11 cellular contexts compared by ENCODE assay signal in the genomic region with DNA sequence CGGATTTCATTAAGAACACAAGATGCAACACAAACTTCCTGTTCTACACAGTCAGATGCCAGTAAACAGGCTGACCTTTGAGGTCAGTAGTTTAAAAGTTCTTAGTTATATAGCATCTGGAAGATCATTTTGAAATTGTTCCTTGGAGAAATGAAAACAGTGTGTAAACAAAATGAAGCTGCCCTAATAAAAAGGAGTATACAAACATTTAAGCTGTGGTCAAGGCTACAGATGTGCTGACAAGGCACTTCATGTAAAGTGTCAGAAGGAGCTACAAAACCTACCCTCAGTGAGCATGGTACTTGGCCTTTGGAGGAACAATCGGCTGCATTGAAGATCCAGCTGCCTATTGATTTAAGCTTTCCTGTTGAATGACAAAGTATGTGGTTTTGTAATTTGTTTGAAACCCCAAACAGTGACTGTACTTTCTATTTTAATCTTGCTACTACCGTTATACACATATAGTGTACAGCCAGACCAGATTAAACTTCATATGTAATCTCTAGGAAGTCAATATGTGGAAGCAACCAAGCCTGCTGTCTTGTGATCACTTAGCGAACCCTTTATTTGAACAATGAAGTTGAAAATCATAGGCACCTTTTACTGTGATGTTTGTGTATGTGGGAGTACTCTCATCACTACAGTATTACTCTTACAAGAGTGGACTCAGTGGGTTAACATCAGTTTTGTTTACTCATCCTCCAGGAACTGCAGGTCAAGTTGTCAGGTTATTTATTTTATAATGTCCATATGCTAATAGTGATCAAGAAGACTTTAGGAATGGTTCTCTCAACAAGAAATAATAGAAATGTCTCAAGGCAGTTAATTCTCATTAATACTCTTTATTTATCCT. TPM values are rescaled to one million over a fixed set of nuclear protein-coding genes. Genes with fewer than 3 reads are reported as not detected.
DNase-seq lines count a peak whose midpoint lies in the region; ATAC-seq and TF ChIP-seq lines count a peak whose summit lies in the region.
"Had no signal": no experiment of that assay in that cellular context is flagged by ENCODE, and none has a peak within 500 bp of the region (broad histone marks: within the 10 kb centered on the region; RNA-seq: fewer than 3 reads in every experiment).

No MANE protein-coding gene starts in this region.

- H3K4me2 ChIP-seq in BLaER1 treated with 17β-estradiol and CSF1 and Interleukin-3, amounts not matched to agents 10 nM and 100 nM: peak overlapping the region; percentile 38 to 94 (median 86)
- H3K4me2 ChIP-seq: KMS-11 had no signal

- in situ Hi-C loops in GM13976 (cut with MboI; ENCODE audit: low sequenced_read_pairs, unreplicated experiment): no loop called here

- H3K27me3 Mint-ChIP-seq in T-helper 17 cell (no peaks in the 10 kb centered on the region), immature natural killer cell (ENCODE audit: low read depth in 3 of 3) (peaks cover under 1 to 4% (median 2%) of the 10 kb centered on the region in 3 donors)

- H3K4me1 Mint-ChIP-seq in T-helper 17 cell (peaks cover 47% of the 10 kb centered on the region), immature natural killer cell (peaks cover 89 to 99% of the 10 kb centered on the region in 2 donors)

- no peak for TF ChIP-seq CTCF in GM13976 (IDR thresholded peaks at IDR 0.05; ENCODE audit: borderline replicate concordance, control extremely low read depth, extremely low read depth, insufficient read depth, missing control alignments)

- peaks cover 15% of the 10 kb centered on the region for H3K36me3 Mint-ChIP-seq in T-helper 17 cell (ENCODE audit: low read depth)
- H3K36me3 Mint-ChIP-seq in immature natural killer cell: peaks cover 27 to 42% (median 37%) of the 10 kb centered on the region in 3 donors

- H3K27me3 ChIP-seq in BLaER1 treated with 17β-estradiol and CSF1 and Interleukin-3, amounts not matched to agents 10 nM and 100 nM: no peaks in the 10 kb centered on the region

- H3K9me3 ChIP-seq in BLaER1 treated with 17β-estradiol and CSF1 and Interleukin-3, amounts not matched to agents 10 nM and 100 nM (replicated peaks in 1 of 11): peaks cover 12 to 33% (median 26%) of the 10 kb centered on the region in 11 experiments
- no peaks in the 10 kb centered on the region for H3K9me3 ChIP-seq in T-helper 17 cell (ENCODE audit: control insufficient read depth, low read length, poor library complexity, severe bottlenecking)
- H3K9me3 ChIP-seq: thoracic aorta had no signal

- H3K4me1 ChIP-seq in BLaER1 treated with 17β-estradiol and CSF1 and Interleukin-3, amounts not matched to agents 10 nM and 100 nM: peaks cover 47 to 69% (median 55%) of the 10 kb centered on the region in 10 experiments

- H4K20me1 ChIP-seq in BLaER1 treated with 17β-estradiol and CSF1 and Interleukin-3, amounts not matched to agents 10 nM and 100 nM: no peaks in the 10 kb centered on the region

- H3K27ac ChIP-seq in BLaER1 treated with 17β-estradiol and CSF1 and Interleukin-3, amounts not matched to agents 10 nM and 100 nM: peak overlapping the region; percentile 71 to 96 (median 88); a peak in 21 of 22 replicates
- H3K27ac ChIP-seq: KMS-11, thoracic aorta had no signal

- H3K9me3 Mint-ChIP-seq in immature natural killer cell: peaks cover 0 to 10% (median 3%) of the 10 kb centered on the region in 6 donors

- H3K4me3 ChIP-seq in BLaER1 treated with 17β-estradiol and CSF1 and Interleukin-3, amounts not matched to agents 10 nM and 100 nM: peak overlapping the region in 2 of 10 experiments; percentile 10 to 12; a peak in 2 of 20 replicates
- H3K4me3 ChIP-seq: thoracic aorta had no signal

- peak; percentile 41 for DNase-seq in H4 (ENCODE audit: low spot score)
- DNase-seq in T-helper 17 cell: no peak
- DNase-seq in immature natural killer cell: no peak
- no peak for DNase-seq in central memory CD4-positive, alpha-beta T cell
- no peak for DNase-seq in stimulated activated CD4-positive, alpha-beta T cell treated with anti-CD3 and anti-CD28 coated beads, Interleukin-2, amount 100 ng/mL, for 48 hours
- DNase-seq in activated CD8-positive, alpha-beta memory T cell treated with anti-CD3 and anti-CD28 coated beads for 24 hours: no peak
- DNase-seq in GM13976 (ENCODE audit: low spot score): no peak
- DNase-seq: right cardiac atrium had no signal

- peak overlapping the region; percentile 25 for H3K4me3 Mint-ChIP-seq in T-helper 17 cell
- H3K4me3 Mint-ChIP-seq in immature natural killer cell: peak overlapping the region; percentile 59 to 81 (median 70)

- peak; percentile 20 for ATAC-seq in T-helper 17 cell

- H3K9ac ChIP-seq in BLaER1 treated with 17β-estradiol and CSF1 and Interleukin-3, amounts not matched to agents 10 nM and 100 nM: peak overlapping the region in 10 of 11 experiments; percentile 12 to 69 (median 46); a peak in 15 of 22 replicates
- H3K9ac ChIP-seq: KMS-11 had no signal

- H3K27ac Mint-ChIP-seq in T-helper 17 cell (peak overlapping the region; percentile 86), immature natural killer cell (peak overlapping the region; percentile 83 to 94 (median 90))

- H3K36me3 ChIP-seq in BLaER1 treated with 17β-estradiol and CSF1 and Interleukin-3, amounts not matched to agents 10 nM and 100 nM: peaks cover 3 to 78% (median 55%) of the 10 kb centered on the region in 11 experiments; a peak in 20 of 22 replicates
- H3K36me3 ChIP-seq: thoracic aorta had no signal

RNA-seq across cellular contexts. Expression of a gene that starts 13.5 kb away (rescaled TPM):
- 3.7 and 5.7 TPM in 2 replicates for total RNA-seq in H4 (2014; rRNA removed; shearing (Covaris generic))
- total RNA-seq in T-helper 17 cell: 10 to 100 TPM; 40.5 to 52.1 TPM
- polyA plus RNA-seq in immature natural killer cell: 100 to 1,000 TPM; 154 to 252 (median 250) TPM
